Comparison of ENCODE assay signal across 2 cellular contexts in genomic region chr6:149076355-149076734, GRCh38.
TF ChIP-seq lines count a peak whose summit lies in the region.

No MANE protein-coding gene starts in this region.

TF ChIP-seq in SK-N-SH, 30 proteins besides CTCF, POLR2A, EP300 and RAD21 (continued from another document):
- no peak for TF ChIP-seq USF2 (IDR thresholded peaks at IDR 0.05; ENCODE audit: borderline replicate concordance, low read depth, low read length)
- TF ChIP-seq ELF1 (IDR thresholded peaks at IDR 0.05): no peak

TF ChIP-seq in SK-N-SH treated with all-trans-retinoic acid at 6 μM for 48 hours, 23 proteins besides CTCF, POLR2A, EP300 and RAD21 (continued from another document):
- TF ChIP-seq ARNTL (CRISPR knock-in tag; IDR thresholded peaks at IDR 0.05; ENCODE audit: borderline replicate concordance, low read depth): no peak
- TF ChIP-seq BACH2 (CRISPR knock-in tag; IDR thresholded peaks at IDR 0.05; ENCODE audit: borderline replicate concordance): no peak
- no peak for TF ChIP-seq ZNF70 (CRISPR knock-in tag; IDR thresholded peaks at IDR 0.05)
